6 cellular contexts compared by ENCODE assay signal in the genomic region with DNA sequence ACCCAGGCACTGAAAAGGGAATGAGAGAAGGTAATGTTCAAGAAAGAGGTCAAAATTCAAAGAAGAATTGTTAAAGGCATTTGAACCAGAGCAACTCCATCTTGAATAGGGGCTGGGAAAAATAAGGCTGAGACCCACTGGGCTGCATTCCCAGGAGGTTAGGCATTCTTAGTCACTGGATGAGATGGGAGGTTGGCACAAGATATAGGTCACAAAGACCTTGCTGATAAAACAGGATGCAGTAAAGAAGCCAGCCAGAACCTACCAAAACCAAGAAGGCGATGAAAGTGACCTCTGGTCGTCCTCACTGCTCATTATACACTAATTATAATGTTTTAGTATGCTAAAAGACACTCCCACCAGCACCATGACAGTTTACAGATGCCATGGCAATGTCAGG.
DNase-seq lines count a peak whose midpoint lies in the region; ATAC-seq, FAIRE-seq and TF ChIP-seq lines count a peak whose summit lies in the region.
"Not testable (repeated sequence)": the region's sequence is repeated elsewhere in the genome, so short reads cannot be mapped to it uniquely, and the experiment has no call there.

No MANE protein-coding gene starts in this region.

- H4K20me1 ChIP-seq in PC-3 (ENCODE audit: low read length); K562 (replicated peaks; ENCODE audit: control insufficient read depth, insufficient read depth, low read length); HepG2 (ENCODE audit: insufficient read depth, low read length): not testable (repeated sequence)

- not testable (repeated sequence) for H3K27ac ChIP-seq in PC-3 (ENCODE audit: low read length); adrenal gland; K562 (ENCODE audit: extremely low read depth, low read depth, low read length); HepG2 (ENCODE audit: extremely low read length, insufficient read depth, low read length)

- WGBS in adrenal gland, 4 donors: 27 to 60% (median 46%) methylated on average over 2 of the region's 2 CpGs
- WGBS in K562 (ENCODE audit: insufficient coverage, low coverage, missing lambda C conversion rate): 3% methylated on average over 2 of the region's 2 CpGs
- WGBS in HepG2 (ENCODE audit: low lambda C conversion rate): 3% methylated on average over 2 of the region's 2 CpGs

- CTCF ChIA-PET in PC-3 (lab: Charles Lee); K562 (lab: Yijun Ruan, JAX; ENCODE audit: low intra/inter-chr PET ratio); HepG2 (lab: Yijun Ruan, JAX; ENCODE audit: low intra/inter-chr PET ratio, low total read pairs): not testable (repeated sequence)

- H2AFZ ChIP-seq in PC-3 (ENCODE audit: low read length); K562 (ENCODE audit: low read depth, low read length); HepG2 (ENCODE audit: low read length): not testable (repeated sequence)

- in situ Hi-C loops in K562 (cut with MboI); HepG2 (cut with HindIII; ENCODE audit: extremely low pct_ligation_motif_present, low pct_unique_long_range_greater_than_20kb): not testable (repeated sequence)

- not testable (repeated sequence) for TF ChIP-seq CTCF in PC-3 (conservative IDR thresholded peaks at IDR 0.05; ENCODE audit: low read depth, low read length); adrenal gland (IDR thresholded peaks at IDR 0.05); K562 (IDR thresholded peaks at IDR 0.05 in 2 of 3, conservative IDR thresholded peaks at IDR 0.05 in 1 of 3; ENCODE audit: insufficient read depth in 2 of 3, low read depth in 1 of 3, low read length in 3 of 3); HepG2 (CRISPR knock-in tag; IDR thresholded peaks at IDR 0.05)

- not testable (repeated sequence) for H3K9ac ChIP-seq in PC-3 (ENCODE audit: low read length); K562 (ENCODE audit: insufficient read depth in 1 of 2, low read depth in 2 of 2, low read length in 2 of 2); HepG2 (ENCODE audit: insufficient read depth, low read depth, low read length)

- not testable (repeated sequence) for H3K4me1 ChIP-seq in PC-3 (ENCODE audit: insufficient read depth, low read length); adrenal gland (replicated peaks in 1 of 2); K562 (replicated peaks in 1 of 2; ENCODE audit: control insufficient read depth in 2 of 2, insufficient read depth in 2 of 2, low read length in 2 of 2)
- peaks cover 25% of the 10 kb centered on the region for H3K4me1 ChIP-seq in HepG2 (ENCODE audit: insufficient read depth, low read length)

- intact Hi-C loops in PC-3 (cut with micrococcal nuclease); adrenal gland (cut with DNase I); K562 (cut with micrococcal nuclease); HepG2 (cut with micrococcal nuclease; ENCODE audit: unreplicated experiment): not testable (repeated sequence)

- DNase-seq in HT1080 (ENCODE audit: low read depth): peak; percentile 21
- peak; percentile 2 for DNase-seq in MG63
- DNase-seq in PC-3: peak; percentile 6
- peak; percentile 38 to 66 (median 54) for DNase-seq in adrenal gland
- DNase-seq in K562 (ENCODE audit: extremely low read depth in 1 of 4, low spot score in 3 of 4); HepG2 (ENCODE audit: low spot score): not testable (repeated sequence)

- H3K79me2 ChIP-seq in PC-3 (ENCODE audit: low read length); K562 (ENCODE audit: control insufficient read depth, insufficient read depth, low read length); HepG2 (ENCODE audit: insufficient read depth, low read length): not testable (repeated sequence)

- not testable (repeated sequence) for TF ChIP-seq RAD21 in K562 (CRISPR knock-in tag; conservative IDR thresholded peaks at IDR 0.05 in 1 of 2, IDR thresholded peaks at IDR 0.05 in 1 of 2); HepG2 (CRISPR knock-in tag; IDR thresholded peaks at IDR 0.05)

- H3F3A ChIP-seq in PC-3 (ENCODE audit: low read length, unreplicated experiment): not testable (repeated sequence)

- H3K4me2 ChIP-seq in PC-3 (ENCODE audit: low read length); K562 (ENCODE audit: insufficient read depth, low read length): not testable (repeated sequence)
- peak overlapping the region; percentile 29; the same call in 1 of the 2 replicates for H3K4me2 ChIP-seq in HepG2 (ENCODE audit: low read depth, low read length)

- not testable (repeated sequence) for H3K9me2 ChIP-seq in PC-3 (replicated peaks; ENCODE audit: low read length)

- not testable (repeated sequence) for TF ChIP-seq POLR2A in adrenal gland (IDR thresholded peaks at IDR 0.05); K562 (conservative IDR thresholded peaks at IDR 0.05); HepG2 (IDR thresholded peaks at IDR 0.05; ENCODE audit: insufficient read depth in 1 of 2, low read depth in 2 of 2, low read length in 2 of 2)

- not testable (repeated sequence) for BruUV-seq in PC-3 (replicated peaks; lab: Mats Ljungman, UMichigan); K562 (replicated peaks; lab: Mats Ljungman, UMichigan); HepG2 (replicated peaks; lab: Mats Ljungman, UMichigan)

- H3K4me3 ChIP-seq in MG63; PC-3 (ENCODE audit: low read length); adrenal gland; K562; HepG2 (replicated peaks in 1 of 3; ENCODE audit: insufficient read depth in 1 of 3, low read depth in 2 of 3, low read length in 3 of 3): not testable (repeated sequence)

- H3K36me3 ChIP-seq in MG63; PC-3 (ENCODE audit: low read depth, low read length); adrenal gland (replicated peaks in 1 of 2); K562 (ENCODE audit: control insufficient read depth, insufficient read depth, low read length); HepG2 (replicated peaks in 1 of 2; ENCODE audit: control insufficient read depth in 1 of 2, insufficient read depth in 2 of 2, low read length in 2 of 2): not testable (repeated sequence)

- H3K27me3 ChIP-seq in MG63; PC-3 (ENCODE audit: low read length); adrenal gland: not testable (repeated sequence)
- H3K27me3 ChIP-seq in K562 (ENCODE audit: control insufficient read depth in 2 of 2, insufficient read depth in 2 of 2, low read length in 2 of 2) (peaks cover 0 to 12% of the 10 kb centered on the region in 2 experiments; a peak in 2 of 5 replicates), HepG2 (ENCODE audit: control insufficient read depth in 1 of 2, insufficient read depth in 2 of 2, low read length in 2 of 2) (peaks cover 0 to 12% of the 10 kb centered on the region in 2 experiments; a peak in 2 of 5 replicates)

- TF ChIP-seq EP300 in K562 (IDR thresholded peaks at IDR 0.05; ENCODE audit: low read length); HepG2 (IDR thresholded peaks at IDR 0.05; ENCODE audit: low read depth in 2 of 2, low read length in 2 of 2); HepG2 (CRISPR knock-in tag; IDR thresholded peaks at IDR 0.05; ENCODE audit: borderline replicate concordance): not testable (repeated sequence)

- not testable (repeated sequence) for H3K9me1 ChIP-seq in K562 (ENCODE audit: control insufficient read depth, insufficient read depth, low read length)

- FAIRE-seq in K562 (lab: Jason Lieb, UNC); HepG2 (lab: Jason Lieb, UNC): not testable (repeated sequence)

- ATAC-seq in PC-3, K562, HepG2: not testable (repeated sequence)

- not testable (repeated sequence) for H3K9me3 ChIP-seq in MG63; PC-3 (ENCODE audit: low read length); adrenal gland (replicated peaks in 1 of 3); K562 (replicated peaks; ENCODE audit: control insufficient read depth, insufficient read depth, low read depth, low read length)
- peaks cover 23% of the 10 kb centered on the region for H3K9me3 ChIP-seq in HepG2 (ENCODE audit: low read length)

- POLR2A ChIA-PET in PC-3 (lab: Charles Lee; ENCODE audit: unreplicated experiment); K562 (lab: Yijun Ruan, JAX); HepG2 (lab: Yijun Ruan, JAX): not testable (repeated sequence)

TF ChIP-seq in K562, 482 proteins besides CTCF, POLR2A, EP300 and RAD21:
- TF ChIP-seq ZNF311 (CRISPR knock-in tag; IDR thresholded peaks at IDR 0.05): 0 out of 2 replicates have a peak, but pooled peaks have one; percentile 40
- TF ChIP-seq, protein P1, sequence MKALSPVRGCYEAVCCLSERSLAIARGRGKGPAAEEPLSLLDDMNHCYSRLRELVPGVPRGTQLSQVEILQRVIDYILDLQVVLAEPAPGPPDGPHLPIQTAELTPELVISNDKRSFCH (CRISPR knock-in tag; IDR thresholded peaks at IDR 0.05): not testable (repeated sequence)
- TF ChIP-seq, protein P1 (tag; IDR thresholded peaks at IDR 0.05): 0 out of 2 replicates have a peak, but pooled peaks have one; percentile 54
